In the genomic region with DNA sequence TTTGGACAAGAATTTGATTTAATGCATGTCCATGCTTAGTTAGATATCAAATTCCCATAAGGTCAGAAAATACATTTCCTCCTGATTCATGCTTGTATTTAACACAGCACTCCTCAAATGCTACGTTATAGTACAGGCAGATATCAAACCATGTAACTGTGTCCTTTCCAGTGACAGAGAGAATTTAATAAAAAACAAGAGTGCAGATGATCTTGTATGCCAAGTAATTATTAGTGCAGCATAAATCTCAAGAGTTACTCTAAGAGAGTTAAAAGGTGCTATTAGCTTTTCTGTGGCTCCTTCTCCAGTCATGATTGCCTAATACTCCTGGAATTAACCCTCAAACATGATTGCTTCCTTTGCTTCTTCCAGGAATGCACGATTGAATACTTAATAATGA, we compare ENCODE assay signal across 28 cellular contexts.
A peak's percentile ranks its signal among the peaks of the same experiment; 100 is the strongest.
DNase-seq lines count a peak whose midpoint lies in the region; ATAC-seq, FAIRE-seq and TF ChIP-seq lines count a peak whose summit lies in the region.
"Had no signal": no experiment of that assay in that cellular context is flagged by ENCODE, and none has a peak within 500 bp of the region (broad histone marks: within the 10 kb centered on the region; RNA-seq: fewer than 3 reads in every experiment).

No MANE protein-coding gene starts in this region.

- DNase-seq in NCI-H526 (lab: John Stamatoyannopoulos, UW) (peak; percentile 3 to 31), NCI-H526 treated with DMSO at 0.1 percent for 48 hours (lab: John Stamatoyannopoulos, UW) (no peak), astrocyte (ENCODE audit: low read depth) (peak; percentile 23), fibroblast of mammary gland (ENCODE audit: low read depth) (peak; percentile 19), nephron progenitor cell (no peak), tibial artery (no peak), mesenchymal stem cell (no peak)
- DNase-seq: CD4-positive, CD25-positive, alpha-beta regulatory T cell; DMS53; GF-D8; KBM-7; MV-4-11; NCI-H1105 treated with DMSO at 0.1 percent for 48 hours; NCI-H146; NCI-H2029; NCI-H2171; NCI-H226; NCI-H510A; NCI-H774; SIG-M5 had no signal

- WGBS in mesenchymal stem cell, result 47% methylated on average over 1 of the region's 2 CpGs

- H3K27ac Mint-ChIP-seq in astrocyte (ENCODE audit: unreplicated experiment) (no peak overlapping the region), nephron progenitor cell (peak overlapping the region; percentile 76)
- H3K27ac Mint-ChIP-seq: CD4-positive, CD25-positive, alpha-beta regulatory T cell had no signal

- no peaks in the 10 kb centered on the region for H3K9me3 ChIP-seq in astrocyte (ENCODE audit: insufficient read depth, low read depth, low read length)
- H3K9me3 ChIP-seq in tibial artery, result no peaks in the 10 kb centered on the region
- H3K9me3 ChIP-seq in mesenchymal stem cell (ENCODE audit: control insufficient read depth, low read length), result no peaks in the 10 kb centered on the region
- H3K9me3 ChIP-seq: BLaER1 had no signal

- H4K20me1 ChIP-seq in astrocyte (ENCODE audit: insufficient read depth, low read length), result no peaks in the 10 kb centered on the region
- H4K20me1 ChIP-seq: BLaER1 had no signal

- no peak overlapping the region for H3K18ac ChIP-seq in mesenchymal stem cell (ENCODE audit: low read depth in 1 of 2, low read length in 2 of 2)

- H3K27ac ChIP-seq in astrocyte (ENCODE audit: low read depth, low read length), result no peak overlapping the region
- H3K27ac ChIP-seq in tibial artery, result no peak overlapping the region
- no peak overlapping the region for H3K27ac ChIP-seq in mesenchymal stem cell (ENCODE audit: low read length, poor library complexity, severe bottlenecking)
- H3K27ac ChIP-seq: BLaER1 had no signal

- no peak overlapping the region for H2BK15ac ChIP-seq in mesenchymal stem cell (ENCODE audit: low read depth, poor library complexity, severe bottlenecking)

- no peak overlapping the region for H3K23ac ChIP-seq in mesenchymal stem cell (ENCODE audit: low read length in 2 of 2)

- no peak overlapping the region for H3K4me3 ChIP-seq in astrocyte (ENCODE audit: insufficient read depth, low read depth, low read length)
- no peak overlapping the region for H3K4me3 ChIP-seq in fibroblast of mammary gland (ENCODE audit: control insufficient read depth, low read depth, low read length)
- no peak overlapping the region for H3K4me3 ChIP-seq in tibial artery
- H3K4me3 ChIP-seq in mesenchymal stem cell (ENCODE audit: insufficient read depth in 1 of 2, low read depth in 1 of 2, low read length in 2 of 2), result no peak overlapping the region
- H3K4me3 ChIP-seq: BLaER1 had no signal

- no peaks in the 10 kb centered on the region for H3K9me3 Mint-ChIP-seq in astrocyte (ENCODE audit: unreplicated experiment)
- H3K9me3 Mint-ChIP-seq in nephron progenitor cell, result no peaks in the 10 kb centered on the region

- H2BK12ac ChIP-seq in mesenchymal stem cell (ENCODE audit: low read length in 2 of 2), result no peak overlapping the region

- no peaks in the 10 kb centered on the region for H3K79me2 ChIP-seq in astrocyte (ENCODE audit: insufficient read depth, low read length)

- H2BK5ac ChIP-seq in mesenchymal stem cell (ENCODE audit: low read depth, low read length, poor library complexity, severe bottlenecking), result no peak overlapping the region

- H3K36me3 ChIP-seq in astrocyte (ENCODE audit: insufficient read depth, low read length) (no peaks in the 10 kb centered on the region), tibial artery (no peaks in the 10 kb centered on the region), mesenchymal stem cell (ENCODE audit: control insufficient read depth in 1 of 2, insufficient read depth in 2 of 2, low read depth in 1 of 2, low read length in 2 of 2) (no peaks in the 10 kb centered on the region)
- H3K36me3 ChIP-seq: BLaER1 had no signal

- FAIRE-seq in astrocyte (lab: Jason Lieb, UNC), result no peak
- FAIRE-seq: D721Med, GM12892, GM19239, H54, HTR-8/SVneo, RCC 7860 had no signal

- no peaks in the 10 kb centered on the region for H3K79me1 ChIP-seq in mesenchymal stem cell (replicated peaks; ENCODE audit: low read length, poor library complexity, severe bottlenecking)

- H4K91ac ChIP-seq in mesenchymal stem cell (ENCODE audit: low read length), result no peak overlapping the region

- no peaks in the 10 kb centered on the region for H3K27me3 ChIP-seq in astrocyte (ENCODE audit: insufficient read depth, low read length)
- H3K27me3 ChIP-seq in tibial artery, result no peaks in the 10 kb centered on the region
- H3K27me3 ChIP-seq in mesenchymal stem cell (ENCODE audit: control insufficient read depth in 1 of 2, insufficient read depth in 1 of 2, low read length in 2 of 2), result peaks cover 0 to 39% of the 10 kb centered on the region in 2 experiments
- H3K27me3 ChIP-seq: BLaER1 had no signal

- H2AFZ ChIP-seq in astrocyte (ENCODE audit: low read depth, low read length), result no peak overlapping the region
- H2AFZ ChIP-seq in mesenchymal stem cell (ENCODE audit: low read depth, low read length), result no peak overlapping the region

- no peaks in the 10 kb centered on the region for H3K27me3 Mint-ChIP-seq in astrocyte (ENCODE audit: low read depth, unreplicated experiment)
- peaks cover 7% of the 10 kb centered on the region for H3K27me3 Mint-ChIP-seq in nephron progenitor cell (ENCODE audit: low read depth, poor library complexity)
- H3K27me3 Mint-ChIP-seq: CD4-positive, CD25-positive, alpha-beta regulatory T cell had no signal

- no peak for TF ChIP-seq CTCF in astrocyte (IDR thresholded peaks at IDR 0.05; ENCODE audit: insufficient read depth, low read depth, low read length)
- TF ChIP-seq CTCF in fibroblast of mammary gland (conservative IDR thresholded peaks at IDR 0.05; ENCODE audit: control insufficient read depth, insufficient read depth, low read depth, low read length), result no peak
- no peak for TF ChIP-seq CTCF in nephron progenitor cell (IDR thresholded peaks at IDR 0.05)
- no peak for TF ChIP-seq CTCF in tibial artery (IDR thresholded peaks at IDR 0.05)

- H3K9ac ChIP-seq in astrocyte (ENCODE audit: low read length) (no peak overlapping the region), mesenchymal stem cell (ENCODE audit: low read length) (no peak overlapping the region)
- H3K9ac ChIP-seq: BLaER1 had no signal

- no peak overlapping the region for H2BK120ac ChIP-seq in mesenchymal stem cell (ENCODE audit: low read depth, low read length)

- H3K4ac ChIP-seq in mesenchymal stem cell (ENCODE audit: low read depth in 1 of 2, low read length in 2 of 2), result no peak overlapping the region

- H3K4me1 Mint-ChIP-seq in astrocyte (ENCODE audit: low read depth, unreplicated experiment) (peaks cover 2% of the 10 kb centered on the region), nephron progenitor cell (peaks cover 39% of the 10 kb centered on the region)
- H3K4me1 Mint-ChIP-seq: CD4-positive, CD25-positive, alpha-beta regulatory T cell had no signal

- H3K4me3 Mint-ChIP-seq in astrocyte (ENCODE audit: unreplicated experiment) (no peak overlapping the region), nephron progenitor cell (peak overlapping the region; percentile 20)
- H3K4me3 Mint-ChIP-seq: CD4-positive, CD25-positive, alpha-beta regulatory T cell had no signal

- intact Hi-C loops in tibial artery (cut with DNase I; ENCODE audit: low total_unique reads), result no loop called here

- no peak overlapping the region for H3K4me2 ChIP-seq in astrocyte (ENCODE audit: low read length)
- H3K4me2 ChIP-seq in mesenchymal stem cell (ENCODE audit: low read length, poor library complexity, severe bottlenecking), result no peak overlapping the region
- H3K4me2 ChIP-seq: BLaER1 had no signal

- H3K4me1 ChIP-seq in astrocyte (ENCODE audit: insufficient read depth, low read length), result no peaks in the 10 kb centered on the region
- no peaks in the 10 kb centered on the region for H3K4me1 ChIP-seq in tibial artery
- H3K4me1 ChIP-seq in mesenchymal stem cell (ENCODE audit: control insufficient read depth, insufficient read depth, low read depth, low read length), result no peaks in the 10 kb centered on the region
- H3K4me1 ChIP-seq: BLaER1 had no signal

- H2AK5ac ChIP-seq in mesenchymal stem cell (ENCODE audit: low read length, severe bottlenecking), result no peak overlapping the region

- no peak overlapping the region for H3K14ac ChIP-seq in mesenchymal stem cell (ENCODE audit: low read length in 2 of 2)

- H3K36me3 Mint-ChIP-seq in astrocyte (ENCODE audit: low read depth, unreplicated experiment), result no peaks in the 10 kb centered on the region
- no peaks in the 10 kb centered on the region for H3K36me3 Mint-ChIP-seq in nephron progenitor cell (ENCODE audit: low read depth)
- H3K36me3 Mint-ChIP-seq: CD4-positive, CD25-positive, alpha-beta regulatory T cell had no signal

- H4K8ac ChIP-seq in mesenchymal stem cell (ENCODE audit: low read length), result no peak overlapping the region

- ATAC-seq in HG03571 (IDR thresholded peaks at IDR 0.05; ENCODE audit: unreplicated experiment), result no peak

Comparison
In these comparisons a context has a peak if more than half of its experiments do, and no peak if none do; other contexts are left out.
1. DNase-seq: peak in NCI-H526 (2 of 2), astrocyte (single experiment) and fibroblast of mammary gland (single experiment); none in NCI-H526 treated with DMSO at 0.1 percent for 48 hours (single experiment), nephron progenitor cell (single experiment), tibial artery (0 of 2) and mesenchymal stem cell (single experiment).